26 cellular contexts compared by ENCODE assay signal in the genomic region with DNA sequence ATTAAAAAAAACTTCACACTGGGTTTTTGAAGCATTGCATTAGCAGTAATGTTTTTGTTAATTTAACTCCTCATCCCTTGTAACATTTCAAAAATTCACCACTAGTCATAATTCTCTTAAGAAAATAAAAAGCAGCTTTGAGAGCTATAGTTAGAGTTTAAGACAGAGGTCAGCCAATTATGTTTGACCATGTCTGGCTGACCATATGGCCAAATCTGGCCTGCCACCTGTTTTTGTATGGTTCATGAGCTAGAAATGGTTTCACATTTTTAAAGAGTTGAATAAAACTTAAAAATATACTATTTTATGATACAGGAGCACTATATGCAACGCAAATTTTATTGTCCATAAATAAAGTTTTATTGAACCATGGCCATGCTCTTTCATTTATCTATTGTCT.
"Had no signal": no experiment of that assay in that cellular context is flagged by ENCODE, and none has a peak within 500 bp of the region (broad histone marks: within the 10 kb centered on the region; RNA-seq: fewer than 3 reads in every experiment).

No MANE protein-coding gene starts in this region.

- H3K4me1 ChIP-seq: ascending aorta, breast epithelium, esophagus squamous epithelium, gastroesophageal sphincter had no signal

- H3K27ac ChIP-seq: ascending aorta, breast epithelium, cardiac muscle cell, esophagus squamous epithelium, gastroesophageal sphincter had no signal

- H3K9me3 ChIP-seq: ascending aorta, breast epithelium, esophagus squamous epithelium, gastroesophageal sphincter had no signal

- H3K27me3 ChIP-seq: ascending aorta, breast epithelium, cardiac muscle cell, esophagus squamous epithelium, gastroesophageal sphincter had no signal

- H3K36me3 ChIP-seq: ascending aorta, breast epithelium, cardiac muscle cell, esophagus squamous epithelium, gastroesophageal sphincter had no signal

- H3K4me3 ChIP-seq: ascending aorta, breast epithelium, cardiac muscle cell, esophagus squamous epithelium, gastroesophageal sphincter had no signal

- DNase-seq: activated CD4-positive, alpha-beta T cell treated with anti-CD3 and anti-CD28 coated beads for 1 hour; activated CD4-positive, alpha-beta T cell treated with anti-CD3 and anti-CD28 coated beads for 4 hours; activated CD4-positive, alpha-beta T cell treated with anti-CD3 and anti-CD28 coated beads, Interleukin-2, amount 50 U/mL, for 1 hour; activated CD4-positive, alpha-beta T cell treated with anti-CD3 and anti-CD28 coated beads, Interleukin-2, amount 50 U/mL, for 48 hours; activated CD8-positive, alpha-beta memory T cell treated with anti-CD3 and anti-CD28 coated beads for 24 hours; activated CD8-positive, alpha-beta T cell treated with anti-CD3 and anti-CD28 coated beads for 36 hours; activated effector memory CD4-positive, alpha-beta T cell treated with anti-CD3 and anti-CD28 coated beads, Interleukin-2, amount 50 U/mL, for 16 hours; activated naive CD4-positive, alpha-beta T cell treated with anti-CD3 and anti-CD28 coated beads for 36 hours; activated naive CD8-positive, alpha-beta T cell treated with anti-CD3 and anti-CD28 coated beads for 36 hours; activated naive CD8-positive, alpha-beta T cell treated with anti-CD3 and anti-CD28 coated beads, Interleukin-2, amount 50 U/mL, for 24 hours; activated T-cell treated with anti-CD3 and anti-CD28 coated beads, Interleukin-2, amount 50 U/mL, for 48 hours; central memory CD4-positive, alpha-beta T cell; cortex of kidney; dermis blood vessel endothelial cell; effector CD4-positive, alpha-beta T cell; effector memory CD8-positive, alpha-beta T cell; erythroblast; esophagus squamous epithelium; foreskin melanocyte; head of caudate nucleus; T-helper 2 cell had no signal

- ATAC-seq: activated CD8-positive, alpha-beta T cell treated with anti-CD3 and anti-CD28 coated beads for 36 hours; activated naive CD8-positive, alpha-beta T cell treated with anti-CD3 and anti-CD28 coated beads, Interleukin-2, amount 50 U/mL, for 24 hours; effector memory CD8-positive, alpha-beta T cell; gastroesophageal sphincter; WTC11 had no signal
